Comparison of ENCODE assay signal across 8 cellular contexts in genomic region chr6:117483645-117484016, GRCh38. TPM values are rescaled to one million over a fixed set of nuclear protein-coding genes. Genes with fewer than 3 reads are reported as not detected.
DNase-seq lines count a peak whose midpoint lies in the region; ATAC-seq, FAIRE-seq and TF ChIP-seq lines count a peak whose summit lies in the region.

No MANE protein-coding gene starts in this region.

- BruUV-seq in endothelial cell of umbilical vein (replicated peaks; lab: Mats Ljungman, UMichigan) = no TSS peak

- H3K9me1 ChIP-seq in endothelial cell of umbilical vein (replicated peaks; ENCODE audit: control insufficient read depth, extremely low read depth, insufficient read depth, low read length) = no peaks in the 10 kb centered on the region

- H3K27me3 ChIP-seq in SJSA1 (replicated peaks) = no peaks in the 10 kb centered on the region
- no peaks in the 10 kb centered on the region for H3K27me3 ChIP-seq in endothelial cell of umbilical vein (ENCODE audit: control insufficient read depth in 2 of 2, insufficient read depth in 2 of 2, low read length in 2 of 2)

- dilution Hi-C loops in endothelial cell of umbilical vein (cut with MboI; ENCODE audit: extremely low pct_ligation_motif_present, low sequenced_read_pairs) = no loop called here

- peak overlapping the region; percentile 97 for H3K9ac ChIP-seq in endothelial cell of umbilical vein (replicated peaks; ENCODE audit: extremely low read depth, insufficient read depth, low read length)

- peaks cover 11% of the 10 kb centered on the region for H3K4me1 Mint-ChIP-seq in nephron

- FAIRE-seq in endothelial cell of umbilical vein (lab: Jason Lieb, UNC) = no peak

- peaks cover 57% of the 10 kb centered on the region for H3K79me2 ChIP-seq in endothelial cell of umbilical vein (ENCODE audit: control insufficient read depth, insufficient read depth, low read length)

- no peaks in the 10 kb centered on the region for H3K9me3 Mint-ChIP-seq in nephron

- H3K27me3 Mint-ChIP-seq in nephron (ENCODE audit: low read depth) = peaks cover 25% of the 10 kb centered on the region

- H3K4me1 ChIP-seq in SJSA1 (replicated peaks) = peaks cover 48% of the 10 kb centered on the region
- peaks cover 28% of the 10 kb centered on the region for H3K4me1 ChIP-seq in endothelial cell of umbilical vein (ENCODE audit: control insufficient read depth, extremely low read depth, insufficient read depth, low read length)

- H3K36me3 ChIP-seq in SJSA1 = peaks cover 39% of the 10 kb centered on the region
- peaks cover 0 to 3% of the 10 kb centered on the region in 2 experiments for H3K36me3 ChIP-seq in endothelial cell of umbilical vein (ENCODE audit: control insufficient read depth in 2 of 2, extremely low read depth in 1 of 2, insufficient read depth in 2 of 2, low read length in 2 of 2)

- H3K4me3 ChIP-seq in SJSA1 (peak overlapping the region; percentile 93), endothelial cell of umbilical vein (replicated peaks in 1 of 3; ENCODE audit: insufficient read depth in 1 of 3, low read depth in 1 of 3, low read length in 3 of 3) (peak overlapping the region; percentile 53 to 94 (median 92))

- POLR2A ChIA-PET in endothelial cell of umbilical vein (lab: Charles Lee) = interaction anchor here (1.5 to 2.7 kb wide), 4 partner anchors 8 to 118 kb away, joined by 6 to 11 read pairs (median 8); partner anchors contain the start of gene GOPC

- TF ChIP-seq CTCF in endothelial cell of umbilical vein (IDR thresholded peaks at IDR 0.05; ENCODE audit: extremely low read depth in 1 of 2, insufficient read depth in 1 of 2, low read depth in 1 of 2, low read length in 2 of 2) (no peak), nephron (IDR thresholded peaks at IDR 0.05; ENCODE audit: unreplicated experiment in 3 of 3) (no peak)

- H3K27ac ChIP-seq in SJSA1 (peak overlapping the region; percentile 76; the same call in 1 of the 2 replicates), endothelial cell of umbilical vein (ENCODE audit: insufficient read depth, low read depth, low read length) (peak overlapping the region; percentile 92)

- peaks cover 7% of the 10 kb centered on the region for H3K36me3 Mint-ChIP-seq in nephron (ENCODE audit: low read depth)

- CTCF ChIA-PET in endothelial cell of umbilical vein (lab: Charles Lee) = interaction anchor here (0.8 to 5.8 kb wide), 15 partner anchors 9 to 120 kb away, joined by 3 to 47 read pairs (median 6); partner anchors contain the start of gene GOPC

- H3K4me2 ChIP-seq in endothelial cell of umbilical vein (ENCODE audit: insufficient read depth, low read length) = peak overlapping the region; percentile 95

- ATAC-seq in HG03432 (IDR thresholded peaks at IDR 0.05; ENCODE audit: unreplicated experiment) (peak; percentile 11), GM19351 (IDR thresholded peaks at IDR 0.05; ENCODE audit: unreplicated experiment) (no peak)
- ATAC-seq in activated CD4-positive, CD25-positive, alpha-beta regulatory T cell treated with anti-CD3 and anti-CD28 coated beads, Interleukin-2, amount 50 U/mL, for 24 hours = no peak

- intact Hi-C loops in endothelial cell of umbilical vein (cut with micrococcal nuclease) = loop anchor here (1.0 to 2.0 kb wide), 3 partner anchors 8 to 37 kb away; no protein-coding TSS in a partner anchor

- H3K27ac Mint-ChIP-seq in nephron = peak overlapping the region; percentile 88 to 93 (median 89)

- DNase-seq in SHP77 treated with DMSO at 0.1 percent for 48 hours (lab: John Stamatoyannopoulos, UW) (peak; percentile 36), SHP77 (lab: John Stamatoyannopoulos, UW) (no peak), SJSA1 (ENCODE audit: low read depth in 1 of 2, low spot score in 2 of 2) (no peak), endothelial cell of umbilical vein (ENCODE audit: low read depth, low spot score) (no peak)

- H4K20me1 ChIP-seq in endothelial cell of umbilical vein (replicated peaks; ENCODE audit: control insufficient read depth, extremely low read depth, insufficient read depth, low read length) = no peaks in the 10 kb centered on the region

- peak overlapping the region; percentile 90 to 100 (median 98) for H3K4me3 Mint-ChIP-seq in nephron

- H2AFZ ChIP-seq in endothelial cell of umbilical vein (ENCODE audit: low read depth, low read length) = no peak overlapping the region

- no peaks in the 10 kb centered on the region for H3K9me3 ChIP-seq in SJSA1 (replicated peaks)
- H3K9me3 ChIP-seq in endothelial cell of umbilical vein (replicated peaks; ENCODE audit: control insufficient read depth, insufficient read depth, low read length) = no peaks in the 10 kb centered on the region

- TF ChIP-seq POLR2A in endothelial cell of umbilical vein (IDR thresholded peaks at IDR 0.05; ENCODE audit: low read depth, low read length) = no peak

TF ChIP-seq in endothelial cell of umbilical vein, 7 proteins besides CTCF, POLR2A, EP300 and RAD21:
- TF ChIP-seq GATA2 (IDR thresholded peaks at IDR 0.05; ENCODE audit: insufficient read depth, insufficient read length, low read depth, low read length) (no peak), MAX (IDR thresholded peaks at IDR 0.05; ENCODE audit: insufficient read depth, insufficient read length) (no peak), FOS (IDR thresholded peaks at IDR 0.05; ENCODE audit: borderline replicate concordance, insufficient read depth, low read length) (no peak), MYC (IDR thresholded peaks at IDR 0.05; ENCODE audit: low read depth, low read length) (no peak), EZH2 (IDR thresholded peaks at IDR 0.05; ENCODE audit: borderline replicate concordance, low read depth, low read length, severe bottlenecking) (no peak), POLR2AphosphoS5 (IDR thresholded peaks at IDR 0.05; ENCODE audit: insufficient read depth, low read depth, low read length) (no peak), JUN (IDR thresholded peaks at IDR 0.05; ENCODE audit: borderline replicate concordance, insufficient read depth, insufficient read length, low read depth) (no peak)
TF ChIP-seq in endothelial cell of umbilical vein: peak in this region for 0.

RNA-seq across cellular contexts. Expression of gene DCBLD1, which starts 1.2 kb away (rescaled TPM):
- total RNA-seq in SJSA1 (2014; rRNA removed; shearing (Covaris generic)) = 39.6 and 59.1 TPM in 2 replicates
- 44.3 and 55.8 TPM in 2 replicates for total RNA-seq in endothelial cell of umbilical vein
- polyA plus RNA-seq in endothelial cell of umbilical vein = 27.1 and 30.2 TPM in 2 replicates
- polyA plus RNA-seq in endothelial cell of umbilical vein (2011; cell fraction: cytosol; rRNA removed) = 23.4 and 23.5 TPM in 2 replicates
- 53.8 and 63.0 TPM in 2 replicates for polyA plus RNA-seq in endothelial cell of umbilical vein (2011; cell fraction: nucleus; rRNA removed)
- polyA plus RNA-seq in endothelial cell of umbilical vein (2012) = 64.0 and 66.8 TPM in 2 replicates
- polyA minus RNA-seq in endothelial cell of umbilical vein = 39.3 and 40.7 TPM in 2 replicates
- 4.3 TPM for polyA minus RNA-seq in endothelial cell of umbilical vein (2011; cell fraction: cytosol; rRNA and poly(A)+ RNA removed)
- 36.6 and 49.8 TPM in 2 replicates for polyA minus RNA-seq in endothelial cell of umbilical vein (2011; cell fraction: nucleus; rRNA and poly(A)+ RNA removed)

RNA-seq across cellular contexts. Expression of gene ROS1, which starts 57.9 kb away (rescaled TPM):
- total RNA-seq in SJSA1 (2014; rRNA removed; shearing (Covaris generic)) = not detected in 2 replicates
- total RNA-seq in endothelial cell of umbilical vein = not detected in 2 replicates
- polyA plus RNA-seq in endothelial cell of umbilical vein = not detected in 2 replicates
- not detected in 2 replicates for polyA plus RNA-seq in endothelial cell of umbilical vein (2011; cell fraction: cytosol; rRNA removed)
- polyA plus RNA-seq in endothelial cell of umbilical vein (2011; cell fraction: nucleus; rRNA removed) = not detected in 2 replicates
- not detected in 2 replicates for polyA plus RNA-seq in endothelial cell of umbilical vein (2012)
- not detected in 2 replicates for polyA minus RNA-seq in endothelial cell of umbilical vein
- not detected for polyA minus RNA-seq in endothelial cell of umbilical vein (2011; cell fraction: cytosol; rRNA and poly(A)+ RNA removed)
- not detected in 2 replicates for polyA minus RNA-seq in endothelial cell of umbilical vein (2011; cell fraction: nucleus; rRNA and poly(A)+ RNA removed)
